ENCODE assay signal across 9 cellular contexts in the genomic region with DNA sequence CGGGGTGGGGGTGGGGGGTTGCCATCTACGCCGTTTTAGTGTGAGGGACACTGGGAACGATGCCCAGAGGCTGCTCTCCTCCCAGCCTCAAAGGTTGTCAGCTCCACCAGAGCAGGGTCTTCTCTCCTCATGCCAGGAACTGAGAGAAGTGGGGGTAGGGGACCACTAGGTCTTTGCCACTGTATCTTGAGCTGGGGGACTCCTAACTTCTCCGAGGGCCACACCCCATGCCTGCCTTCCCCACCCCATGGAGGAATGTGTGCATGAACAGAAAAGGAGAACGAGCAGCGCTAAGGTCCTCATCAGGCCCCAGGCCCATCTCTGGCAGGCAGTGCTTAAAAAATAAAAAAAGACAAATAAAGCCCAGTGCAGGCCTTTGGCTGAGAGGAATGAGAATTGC. TPM values are rescaled to one million over a fixed set of nuclear protein-coding genes. Genes with fewer than 3 reads are reported as not detected.
A peak's percentile ranks its signal among the peaks of the same experiment; 100 is the strongest.
DNase-seq lines count a peak whose midpoint lies in the region; ATAC-seq and TF ChIP-seq lines count a peak whose summit lies in the region.
"Had no signal": no experiment of that assay in that cellular context is flagged by ENCODE, and none has a peak within 500 bp of the region (broad histone marks: within the 10 kb centered on the region; RNA-seq: fewer than 3 reads in every experiment).

No MANE protein-coding gene starts in this region.

- no peaks in the 10 kb centered on the region for H3K27me3 ChIP-seq in right cardiac atrium (ENCODE audit: control insufficient read depth, insufficient read depth)
- no peaks in the 10 kb centered on the region for H3K27me3 ChIP-seq in gastrocnemius medialis

- no peak for TF ChIP-seq CTCF in WTC11 (IDR thresholded peaks at IDR 0.05)
- TF ChIP-seq CTCF in gastrocnemius medialis (IDR thresholded peaks at IDR 0.05 in 4 of 5, conservative IDR thresholded peaks at IDR 0.05 in 1 of 5), result no peak

- H3K9me3 ChIP-seq in right cardiac atrium (ENCODE audit: control insufficient read depth, low read length), result no peaks in the 10 kb centered on the region
- no peaks in the 10 kb centered on the region for H3K9me3 ChIP-seq in gastrocnemius medialis

- H3K4me1 ChIP-seq in right cardiac atrium (ENCODE audit: control insufficient read depth, insufficient read depth, low read length), result peaks cover 22% of the 10 kb centered on the region
- peaks cover 57 to 65% of the 10 kb centered on the region in 2 donors for H3K4me1 ChIP-seq in gastrocnemius medialis

- no peak for TF ChIP-seq POLR2A in gastrocnemius medialis (IDR thresholded peaks at IDR 0.05)

- peak overlapping the region; percentile 97 for H3K4me3 Mint-ChIP-seq in WTC11

- no peaks in the 10 kb centered on the region for H3K27me3 Mint-ChIP-seq in WTC11 (ENCODE audit: low read depth)

- peaks cover 0 to 13% of the 10 kb centered on the region in 2 donors for H3K36me3 ChIP-seq in gastrocnemius medialis

- H3K4me1 Mint-ChIP-seq in WTC11, result peaks cover 57% of the 10 kb centered on the region

- H3K9me3 Mint-ChIP-seq in WTC11, result no peaks in the 10 kb centered on the region

- 0 out of 2 replicates have a peak overlapping the region, but pooled peaks have one; percentile 9 for H3K27ac Mint-ChIP-seq in WTC11

- DNase-seq in HT-29 (ENCODE audit: low spot score), result peak; percentile 17
- no peak for DNase-seq in WTC11 (ENCODE audit: low spot score)
- DNase-seq in right cardiac atrium, result peak in 2 of 3 donors; percentile 43 to 52
- no peak for DNase-seq in gastrocnemius medialis
- DNase-seq in NCI-H526 treated with DMSO at 0.1 percent for 48 hours (lab: John Stamatoyannopoulos, UW), result no peak
- DNase-seq in DMS153 (lab: John Stamatoyannopoulos, UW), result no peak
- DNase-seq: erythroblast, NCI-H1105 had no signal

- CTCF ChIA-PET in WTC11 (lab: Charles Lee), result interaction anchor here (0.7 to 3.8 kb wide), 8 partner anchors 21 to 134 kb away, joined by 3 to 77 read pairs (median 6); a partner anchor contains a TSS

- H3K4me3 ChIP-seq in right cardiac atrium (ENCODE audit: low read length) (no peak overlapping the region), gastrocnemius medialis (peak overlapping the region in 3 of 4 donors; percentile 68 to 77 (median 70))

- peaks cover 13% of the 10 kb centered on the region for H3K36me3 Mint-ChIP-seq in WTC11

- in situ Hi-C loops in gastrocnemius medialis (cut with MboI; ENCODE audit: low sequenced_read_pairs in 4 of 4), result loop anchor here in 1 of 4 donors (25.0 kb wide), 1 partner anchor 105 kb away; a partner anchor contains a TSS

- POLR2A ChIA-PET in WTC11 (lab: Charles Lee), result interaction anchor here (2.3 to 4.6 kb wide), 3 partner anchors 14 to 26 kb away, joined by 8 to 66 read pairs (median 18); a partner anchor contains a TSS

- intact Hi-C loops in right cardiac atrium (cut with DNase I) (loop anchor here in 1 of 4 donors (10.0 kb wide), 1 partner anchor 108 kb away; a partner anchor contains a TSS), gastrocnemius medialis (cut with DNase I; ENCODE audit: low total_unique reads) (no loop called here)

- H3K27ac ChIP-seq in right cardiac atrium (ENCODE audit: low read length), result peak overlapping the region; percentile 98
- peak overlapping the region; percentile 92 to 98 (median 94) for H3K27ac ChIP-seq in gastrocnemius medialis

- no peak for ATAC-seq in WTC11
- no peak for ATAC-seq in right cardiac atrium
- no peak for ATAC-seq in gastrocnemius medialis
- ATAC-seq in GM19324 (IDR thresholded peaks at IDR 0.05; ENCODE audit: low FRiP score, unreplicated experiment), result no peak

- 35% methylated on average over 7 of the region's 7 CpGs for WGBS in right cardiac atrium

TF ChIP-seq in WTC11, 78 proteins besides CTCF, POLR2A, EP300 and RAD21:
- TF ChIP-seq TEAD1 (CRISPR knock-in tag; IDR thresholded peaks at IDR 0.05) (no peak), KAT7 (CRISPR knock-in tag; IDR thresholded peaks at IDR 0.05; ENCODE audit: borderline replicate concordance) (no peak), PRRX2 (CRISPR knock-in tag; IDR thresholded peaks at IDR 0.05) (no peak)
- TF ChIP-seq, protein P1, sequence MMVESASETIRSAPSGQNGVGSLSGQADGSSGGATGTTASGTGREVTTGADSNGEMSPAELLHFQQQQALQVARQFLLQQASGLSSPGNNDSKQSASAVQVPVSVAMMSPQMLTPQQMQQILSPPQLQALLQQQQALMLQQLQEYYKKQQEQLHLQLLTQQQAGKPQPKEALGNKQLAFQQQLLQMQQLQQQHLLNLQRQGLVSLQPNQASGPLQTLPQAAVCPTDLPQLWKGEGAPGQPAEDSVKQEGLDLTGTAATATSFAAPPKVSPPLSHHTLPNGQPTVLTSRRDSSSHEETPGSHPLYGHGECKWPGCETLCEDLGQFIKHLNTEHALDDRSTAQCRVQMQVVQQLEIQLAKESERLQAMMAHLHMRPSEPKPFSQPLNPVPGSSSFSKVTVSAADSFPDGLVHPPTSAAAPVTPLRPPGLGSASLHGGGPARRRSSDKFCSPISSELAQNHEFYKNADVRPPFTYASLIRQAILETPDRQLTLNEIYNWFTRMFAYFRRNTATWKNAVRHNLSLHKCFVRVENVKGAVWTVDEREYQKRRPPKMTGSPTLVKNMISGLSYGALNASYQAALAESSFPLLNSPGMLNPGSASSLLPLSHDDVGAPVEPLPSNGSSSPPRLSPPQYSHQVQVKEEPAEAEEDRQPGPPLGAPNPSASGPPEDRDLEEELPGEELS (CRISPR knock-in tag; IDR thresholded peaks at IDR 0.05), result no peak

RNA-seq across cellular contexts. Expression of a gene that starts 1.4 kb away (rescaled TPM):
- 33.3 and 42.5 TPM in 2 replicates for total RNA-seq in HT-29 (2014; rRNA removed; shearing (Covaris generic))
- total RNA-seq in WTC11 (2021) (26.5 to 30.7 TPM (median 28.4 TPM) in 3 replicates), right cardiac atrium (100 to 1,000 TPM in 1 of 4 donors, 10 to 100 TPM in 3; 84.8 to 104 (median 90.1) TPM), gastrocnemius medialis (100 to 1,000 TPM; 126 to 171 (median 165) TPM)
- polyA plus RNA-seq in right cardiac atrium, result 82.9 TPM

RNA-seq across cellular contexts. Expression of a gene that starts 4.3 kb away (rescaled TPM):
- total RNA-seq in HT-29 (2014; rRNA removed; shearing (Covaris generic)), result 36.3 and 43.4 TPM in 2 replicates
- total RNA-seq in WTC11 (2021) (37.4 to 38.8 TPM (median 38.0 TPM) in 3 replicates), right cardiac atrium (10 to 100 TPM; 14.6 to 22.0 (median 18.6) TPM), gastrocnemius medialis (10 to 100 TPM; 12.6 to 22.7 (median 17.8) TPM)
- 14.3 TPM for polyA plus RNA-seq in right cardiac atrium

RNA-seq across cellular contexts. Expression of a gene that starts 13.3 kb away (rescaled TPM):
- total RNA-seq in HT-29 (2014; rRNA removed; shearing (Covaris generic)), result 112 and 120 TPM in 2 replicates
- total RNA-seq in WTC11 (2021) (180 to 199 TPM (median 180 TPM) in 3 replicates), right cardiac atrium (10 to 100 TPM; 63.2 to 81.7 (median 71.4) TPM), gastrocnemius medialis (100 to 1,000 TPM in 1 of 4 donors, 10 to 100 TPM in 3; 27.4 to 135 (median 54.9) TPM)
- 37.9 TPM for polyA plus RNA-seq in right cardiac atrium

RNA-seq across cellular contexts. Expression of a gene that starts 17.2 kb away (rescaled TPM):
- total RNA-seq in HT-29 (2014; rRNA removed; shearing (Covaris generic)), result 189 and 196 TPM in 2 replicates
- total RNA-seq in WTC11 (2021) (258 to 301 TPM (median 278 TPM) in 3 replicates), right cardiac atrium (10 to 100 TPM; 19.9 to 28.1 (median 23.4) TPM), gastrocnemius medialis (10 to 100 TPM in 1 of 4 donors, 1 to 10 TPM in 3; 3.6 to 15.7 (median 7.9) TPM)
- polyA plus RNA-seq in right cardiac atrium, result 28.9 TPM

RNA-seq across cellular contexts. Expression of a gene that starts 20.7 kb away (rescaled TPM):
- total RNA-seq in HT-29 (2014; rRNA removed; shearing (Covaris generic)), result 15.7 and 18.9 TPM in 2 replicates
- 26.8 to 38.7 TPM (median 36.8 TPM) in 3 replicates for total RNA-seq in WTC11 (2021)
- total RNA-seq in right cardiac atrium, result 10 to 100 TPM; 51.5 to 74.3 (median 61.8) TPM
- 74.0 TPM for polyA plus RNA-seq in right cardiac atrium
- 1 to 10 TPM; 4.6 to 7.6 (median 6.1) TPM for total RNA-seq in gastrocnemius medialis

Comparison
In these comparisons a context has a peak if more than half of its experiments do, and no peak if none do; other contexts are left out.
1. DNase-seq: peak in HT-29 (single experiment) and right cardiac atrium (2 of 3); none in WTC11 (single experiment), gastrocnemius medialis (0 of 2), NCI-H526 treated with DMSO at 0.1 percent for 48 hours (single experiment) and DMS153 (single experiment).